ENCODE assay signal across 18 cellular contexts in genomic region chr10:43962346-43963191, GRCh38.
A peak's percentile ranks its signal among the peaks of the same experiment; 100 is the strongest.
DNase-seq lines count a peak whose midpoint lies in the region; ATAC-seq, FAIRE-seq and TF ChIP-seq lines count a peak whose summit lies in the region.
"Had no signal": no experiment of that assay in that cellular context is flagged by ENCODE, and none has a peak within 500 bp of the region (broad histone marks: within the 10 kb centered on the region; RNA-seq: fewer than 3 reads in every experiment).

No MANE protein-coding gene starts in this region.

- no peaks in the 10 kb centered on the region for H3K9me3 ChIP-seq in right atrium auricular region
- no peaks in the 10 kb centered on the region for H3K9me3 ChIP-seq in colonic mucosa
- H3K9me3 ChIP-seq in lung (ENCODE audit: control insufficient read depth in 2 of 2, insufficient read depth in 1 of 2, low read length in 1 of 2): peaks cover 0 to 3% of the 10 kb centered on the region in 2 donors
- no peaks in the 10 kb centered on the region for H3K9me3 ChIP-seq in vagina
- H3K9me3 ChIP-seq: A549, left lung had no signal

- no peak overlapping the region for H3K9ac ChIP-seq in colonic mucosa (ENCODE audit: low read depth in 2 of 2, low read length in 2 of 2)

- FAIRE-seq in RCC 7860 (lab: Jason Lieb, UNC): no peak
- FAIRE-seq: A549 had no signal

- H3K27ac ChIP-seq in right atrium auricular region (no peak overlapping the region), colonic mucosa (no peak overlapping the region), lung (ENCODE audit: low read depth in 1 of 2, low read length in 1 of 2) (no peak overlapping the region), vagina (no peak overlapping the region)
- H3K27ac ChIP-seq: A549, left lung, SK-N-MC had no signal

- ATAC-seq in left cardiac atrium (no peak), lung (ENCODE audit: insufficient read depth, low FRiP score) (no peak), HG02970 (IDR thresholded peaks at IDR 0.05; ENCODE audit: low FRiP score, unreplicated experiment) (no peak)
- ATAC-seq: A549; left lung; natural killer cell treated with Interleukin-12 subunit alpha and Interleukin-12 subunit beta and Interleukin-15 and Interleukin-18, amount 100 ng/mL, for 72 hours had no signal

- no peak overlapping the region for H3K4me3 ChIP-seq in right atrium auricular region
- no peak overlapping the region for H3K4me3 ChIP-seq in colonic mucosa
- H3K4me3 ChIP-seq in lung: no peak overlapping the region
- no peak overlapping the region for H3K4me3 ChIP-seq in vagina
- H3K4me3 ChIP-seq: A549, left lung, SK-N-MC had no signal

- H3K36me3 ChIP-seq in right atrium auricular region (no peaks in the 10 kb centered on the region), colonic mucosa (no peaks in the 10 kb centered on the region), lung (ENCODE audit: control insufficient read depth in 2 of 2, insufficient read depth in 2 of 2, low read length in 2 of 2) (no peaks in the 10 kb centered on the region), vagina (no peaks in the 10 kb centered on the region)
- H3K36me3 ChIP-seq: left lung had no signal

- H3K27me3 ChIP-seq in right atrium auricular region (no peaks in the 10 kb centered on the region), colonic mucosa (no peaks in the 10 kb centered on the region), lung (ENCODE audit: control insufficient read depth, insufficient read depth) (no peaks in the 10 kb centered on the region), vagina (no peaks in the 10 kb centered on the region)

- H3K4me1 ChIP-seq in right atrium auricular region (peaks cover 0 to 39% of the 10 kb centered on the region in 2 donors), colonic mucosa (no peaks in the 10 kb centered on the region), lung (ENCODE audit: control insufficient read depth in 2 of 2, insufficient read depth in 2 of 2, low read length in 2 of 2) (peaks cover 0 to 17% of the 10 kb centered on the region in 2 donors), vagina (peaks cover 34% of the 10 kb centered on the region)
- H3K4me1 ChIP-seq: A549 had no signal

- no peak for TF ChIP-seq POLR2A in vagina (IDR thresholded peaks at IDR 0.05)

- no peak for TF ChIP-seq CTCF in right atrium auricular region (IDR thresholded peaks at IDR 0.05)
- no peak for TF ChIP-seq CTCF in colonic mucosa (IDR thresholded peaks at IDR 0.05)
- TF ChIP-seq CTCF in lung (IDR thresholded peaks at IDR 0.05; ENCODE audit: control extremely low read depth, extremely low read depth): no peak
- TF ChIP-seq CTCF in vagina (IDR thresholded peaks at IDR 0.05): no peak

- intact Hi-C loops in left cardiac atrium (cut with DNase I): no loop called here
- intact Hi-C loops in colonic mucosa (cut with DNase I): no loop called here
- intact Hi-C loops in vagina (cut with DNase I): loop anchor here (10.0 kb wide), 1 partner anchor 52 kb away; no protein-coding TSS in a partner anchor

- WGBS in lung, 2 donors: 77 to 83% methylated on average over 11 of the region's 11 CpGs

- DNase-seq in right atrium auricular region (ENCODE audit: low spot score) (peak; percentile 44), left cardiac atrium (no peak), colonic mucosa (peak; percentile 21), lung (ENCODE audit: low spot score) (peak; percentile 22), vagina (ENCODE audit: extremely low spot score in 2 of 2) (peak; percentile 74 to 93), RCC 7860 (ENCODE audit: low spot score) (no peak), NCI-H1092 (lab: John Stamatoyannopoulos, UW) (no peak)
- DNase-seq: activated naive CD4-positive, alpha-beta T cell treated with Interleukin-2 at 50 U/mL for 16 hours; COR-L47; hippocampal formation; left lung; NCI-H1105; NCI-H226; stimulated activated CD4-positive, alpha-beta T cell treated with anti-CD3 and anti-CD28 coated beads, Interleukin-4, amount 100 ng/mL, for 1 hour had no signal

Comparison
In these comparisons a context has a peak if more than half of its experiments do, and no peak if none do; other contexts are left out.
1. DNase-seq: peak in right atrium auricular region (single experiment), colonic mucosa (single experiment), lung (single experiment) and vagina (2 of 2); none in left cardiac atrium (single experiment), RCC 7860 (single experiment) and NCI-H1092 (single experiment).